13 cellular contexts compared by ENCODE assay signal in the genomic region with DNA sequence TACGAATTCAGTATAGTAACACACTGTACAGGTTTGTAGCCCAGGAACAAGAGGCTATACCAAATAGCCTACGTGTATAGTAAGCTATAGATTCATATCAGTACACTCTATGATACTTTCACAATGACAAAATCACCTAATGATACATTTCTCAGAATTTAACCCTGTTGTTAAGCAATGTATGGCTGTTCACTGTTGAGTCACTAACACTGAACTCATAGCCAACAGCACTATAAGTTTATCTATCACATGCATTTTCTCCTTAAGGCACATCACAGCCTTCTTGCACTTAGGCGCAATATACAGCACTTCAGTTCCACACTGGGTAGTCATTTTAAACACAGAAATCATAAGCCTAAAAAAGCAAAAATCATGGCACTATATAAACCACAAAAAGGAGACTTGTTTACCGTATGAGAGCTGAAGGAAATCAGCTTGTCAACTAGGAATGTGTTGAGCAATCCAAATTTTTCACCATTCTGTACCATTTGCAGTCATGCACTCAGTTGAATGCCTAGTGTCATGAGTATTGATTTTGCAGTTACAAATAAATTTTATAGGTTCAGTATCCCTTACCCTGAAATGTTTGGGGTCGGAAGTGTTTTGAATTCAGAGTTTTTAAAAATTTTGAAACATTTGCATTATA. TPM values are rescaled to one million over a fixed set of nuclear protein-coding genes. Genes with fewer than 3 reads are reported as not detected.
DNase-seq lines count a peak whose midpoint lies in the region; ATAC-seq and TF ChIP-seq lines count a peak whose summit lies in the region.
"Had no signal": no experiment of that assay in that cellular context is flagged by ENCODE, and none has a peak within 500 bp of the region (broad histone marks: within the 10 kb centered on the region; RNA-seq: fewer than 3 reads in every experiment).

No MANE protein-coding gene starts in this region.

- H3K4me3 ChIP-seq in PC-9 (no peak overlapping the region; the same call in 1 of the 2 replicates), spleen (no peak overlapping the region)
- H3K4me3 ChIP-seq: tibial artery had no signal

- H3K4me3 Mint-ChIP-seq in activated naive CD4-positive, alpha-beta T cell treated with anti-CD3 and anti-CD28 coated beads for 36 hours: no peak overlapping the region
- H3K4me3 Mint-ChIP-seq: activated naive CD8-positive, alpha-beta T cell treated with anti-CD3 and anti-CD28 coated beads, Interleukin-2, amount 10 ng/mL, durations not matched to agents 7 days and 5 days had no signal

- no peaks in the 10 kb centered on the region for H4K20me1 ChIP-seq in PC-9 (ENCODE audit: insufficient read depth)

- TF ChIP-seq CTCF in PC-9 (conservative IDR thresholded peaks at IDR 0.05): no peak
- no peak for TF ChIP-seq CTCF in spleen (IDR thresholded peaks at IDR 0.05 in 8 of 11, conservative IDR thresholded peaks at IDR 0.05 in 3 of 11)
- TF ChIP-seq CTCF in GM10248 (IDR thresholded peaks at IDR 0.05; ENCODE audit: control extremely low read depth, extremely low read depth, low read depth, missing control alignments): no peak

- no peaks in the 10 kb centered on the region for H3K9me2 ChIP-seq in PC-9 (ENCODE audit: insufficient read depth)

- peak overlapping the region; percentile 41 for H3K4me2 ChIP-seq in PC-9

- CTCF ChIA-PET in activated naive CD4-positive, alpha-beta T cell treated with anti-CD3 and anti-CD28 coated beads for 36 hours (lab: Charles Lee): interaction anchor here (0.8 kb wide), 1 partner anchor 46 kb away, joined by 4 read pairs; a partner anchor contains a TSS
- CTCF ChIA-PET in PC-9 (lab: Charles Lee): interaction anchor here (0.5 kb wide), 1 partner anchor 819 kb away, joined by 3 read pairs; no protein-coding TSS in a partner anchor
- CTCF ChIA-PET in GM10248 (lab: Yijun Ruan, JAX): interaction anchor here (0.9 to 1.3 kb wide), 3 partner anchors 13 to 46 kb away, joined by 3 to 6 read pairs (median 3); a partner anchor contains a TSS

- H3K27ac ChIP-seq in PC-9: peak overlapping the region; percentile 83
- H3K27ac ChIP-seq in epithelial cell of prostate: peak overlapping the region; percentile 82
- peak overlapping the region in 5 of 8 donors; percentile 3 to 80 (median 59) for H3K27ac ChIP-seq in spleen
- H3K27ac ChIP-seq: tibial artery had no signal

- BruUV-seq in PC-9 (replicated peaks; lab: Mats Ljungman, UMichigan): no TSS peak

- peak overlapping the region; percentile 55 for H3K27ac Mint-ChIP-seq in activated naive CD4-positive, alpha-beta T cell treated with anti-CD3 and anti-CD28 coated beads for 36 hours
- H3K27ac Mint-ChIP-seq: activated naive CD8-positive, alpha-beta T cell treated with anti-CD3 and anti-CD28 coated beads, Interleukin-2, amount 10 ng/mL, durations not matched to agents 7 days and 5 days had no signal

- H3K4me1 Mint-ChIP-seq in activated naive CD4-positive, alpha-beta T cell treated with anti-CD3 and anti-CD28 coated beads for 36 hours (ENCODE audit: low read depth): peaks cover 12% of the 10 kb centered on the region

- H2AFZ ChIP-seq in PC-9: no peak overlapping the region

- H3K27me3 ChIP-seq in PC-9 (ENCODE audit: insufficient read depth, low read depth) (no peaks in the 10 kb centered on the region), spleen (replicated peaks in 1 of 7) (no peaks in the 10 kb centered on the region)
- H3K27me3 ChIP-seq: tibial artery had no signal

- H3K79me2 ChIP-seq in PC-9 (ENCODE audit: low read depth): no peaks in the 10 kb centered on the region

- H3K9me3 ChIP-seq in PC-9 (ENCODE audit: insufficient read depth, low read depth) (no peaks in the 10 kb centered on the region), spleen (peaks cover 0 to 31% (median 2%) of the 10 kb centered on the region in 8 donors)
- H3K9me3 ChIP-seq: tibial artery had no signal

- H3K36me3 ChIP-seq in PC-9 (ENCODE audit: low read depth) (no peaks in the 10 kb centered on the region), spleen (peaks cover 0 to 3% (median 0%) of the 10 kb centered on the region in 6 donors)

- peaks cover 5% of the 10 kb centered on the region for H3K36me3 Mint-ChIP-seq in activated naive CD4-positive, alpha-beta T cell treated with anti-CD3 and anti-CD28 coated beads for 36 hours (ENCODE audit: low read depth)

- peaks cover 31% of the 10 kb centered on the region for H3K4me1 ChIP-seq in PC-9 (replicated peaks; ENCODE audit: insufficient read depth)
- peaks cover 0 to 54% (median 12%) of the 10 kb centered on the region in 6 donors for H3K4me1 ChIP-seq in spleen

- no peaks in the 10 kb centered on the region for H3K27me3 Mint-ChIP-seq in activated naive CD4-positive, alpha-beta T cell treated with anti-CD3 and anti-CD28 coated beads for 36 hours (ENCODE audit: low read depth)
- H3K27me3 Mint-ChIP-seq: activated naive CD8-positive, alpha-beta T cell treated with anti-CD3 and anti-CD28 coated beads, Interleukin-2, amount 10 ng/mL, durations not matched to agents 7 days and 5 days had no signal

- WGBS in spleen, 5 donors: 65 to 78% (median 70%) methylated on average over 5 of the region's 5 CpGs

- H3K9me3 Mint-ChIP-seq in activated naive CD4-positive, alpha-beta T cell treated with anti-CD3 and anti-CD28 coated beads for 36 hours: peaks cover 3% of the 10 kb centered on the region

- no peak for TF ChIP-seq POLR2A in spleen (IDR thresholded peaks at IDR 0.05)

- POLR2A ChIA-PET in PC-9 (lab: Charles Lee; ENCODE audit: unreplicated experiment): interaction anchor here (0.6 to 0.7 kb wide), 3 partner anchors 38 to 1719 kb away, joined by 3 to 6 read pairs (median 4); no protein-coding TSS in a partner anchor
- POLR2A ChIA-PET in GM10248 (lab: Yijun Ruan, JAX): no interaction called here

- intact Hi-C loops in activated naive CD4-positive, alpha-beta T cell treated with anti-CD3 and anti-CD28 coated beads for 36 hours (cut with micrococcal nuclease): loop anchor here (1.0 to 5.0 kb wide), 7 partner anchors 12 to 357 kb away; a partner anchor contains a TSS
- intact Hi-C loops in PC-9 (cut with micrococcal nuclease; ENCODE audit: unreplicated experiment): no loop called here
- intact Hi-C loops in spleen (cut with DNase I; ENCODE audit: low total_unique reads): no loop called here

- H3F3A ChIP-seq in PC-9 (ENCODE audit: insufficient read depth, low read depth): peaks cover 24% of the 10 kb centered on the region

- DNase-seq in activated naive CD4-positive, alpha-beta T cell treated with anti-CD3 and anti-CD28 coated beads for 36 hours: no peak
- no peak for DNase-seq in activated naive CD4-positive, alpha-beta T cell (lab: John Stamatoyannopoulos, UW)
- DNase-seq in PC-9: peak in 1 of 2 experiments; percentile 71
- no peak for DNase-seq in epithelial cell of prostate (ENCODE audit: low read depth, low spot score)
- no peak for DNase-seq in spleen
- DNase-seq in NCI-H187 treated with DMSO at 0.1 percent for 48 hours (lab: John Stamatoyannopoulos, UW): no peak
- no peak for DNase-seq in GM10248 (ENCODE audit: extremely low spot score)
- DNase-seq: activated naive CD8-positive, alpha-beta T cell treated with anti-CD3 and anti-CD28 coated beads, Interleukin-2, amount 10 ng/mL, durations not matched to agents 7 days and 5 days; effector CD4-positive, alpha-beta T cell; NCI-H345; SIG-M5; tibial artery had no signal

- ATAC-seq in GM18861 (IDR thresholded peaks at IDR 0.05; ENCODE audit: unreplicated experiment): no peak

RNA-seq across cellular contexts. Expression of a gene that starts 45.5 kb away (rescaled TPM):
- total RNA-seq in activated naive CD4-positive, alpha-beta T cell treated with anti-CD3 and anti-CD28 coated beads for 36 hours: 1 to 10 TPM; 2.4 to 2.6 TPM
- total RNA-seq in PC-9 (2021): 4.6 and 4.7 TPM in 2 replicates
- 10 to 100 TPM; 10.3 to 23.1 (median 16.6) TPM for total RNA-seq in spleen
- polyA plus RNA-seq in spleen: 1 to 10 TPM; 4.4 to 7.1 (median 6.2) TPM
